ENCODE assay signal across 1 cellular context in the genomic region with DNA sequence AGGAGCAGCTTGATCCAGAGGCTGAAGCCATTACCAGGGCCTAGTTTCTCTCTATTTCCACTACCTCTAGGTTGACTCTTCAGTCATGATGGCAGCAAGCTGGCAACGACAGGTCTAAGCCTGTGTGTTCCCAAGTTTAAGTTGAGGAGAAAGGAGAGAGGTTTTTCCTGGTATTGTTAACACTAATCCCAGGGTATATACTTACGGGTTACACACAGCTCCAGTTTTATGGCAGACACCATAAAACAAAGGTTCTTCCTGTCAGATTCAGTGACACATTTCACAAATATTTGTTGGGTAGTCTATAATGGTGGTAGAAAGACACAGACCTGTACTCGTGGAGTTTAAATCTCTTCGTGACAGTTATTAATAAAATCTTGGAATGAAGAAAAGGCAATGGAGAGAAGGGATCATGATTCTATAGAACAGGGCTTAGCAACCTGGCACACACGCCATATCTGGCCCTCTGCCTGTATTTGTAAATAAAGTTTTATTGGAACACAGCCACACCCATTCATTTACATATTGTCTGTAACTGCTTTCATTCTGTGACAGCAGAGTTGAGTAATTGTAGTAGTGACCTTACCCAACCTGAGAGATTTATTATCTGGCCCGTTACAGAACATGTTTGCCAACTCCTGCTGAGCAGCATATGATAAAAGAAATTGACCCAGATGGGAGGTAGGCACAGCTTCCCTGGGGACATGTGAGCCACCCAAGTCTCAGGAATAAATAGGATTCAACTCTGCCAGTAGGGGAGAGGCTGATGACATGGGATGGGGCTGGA.
TF ChIP-seq lines count a peak whose summit lies in the region.

No MANE protein-coding gene starts in this region.

TF ChIP-seq in HEK293, 187 proteins besides CTCF, POLR2A, EP300 and RAD21 (continued from another document and continues in another):
- TF ChIP-seq, protein P1, sequence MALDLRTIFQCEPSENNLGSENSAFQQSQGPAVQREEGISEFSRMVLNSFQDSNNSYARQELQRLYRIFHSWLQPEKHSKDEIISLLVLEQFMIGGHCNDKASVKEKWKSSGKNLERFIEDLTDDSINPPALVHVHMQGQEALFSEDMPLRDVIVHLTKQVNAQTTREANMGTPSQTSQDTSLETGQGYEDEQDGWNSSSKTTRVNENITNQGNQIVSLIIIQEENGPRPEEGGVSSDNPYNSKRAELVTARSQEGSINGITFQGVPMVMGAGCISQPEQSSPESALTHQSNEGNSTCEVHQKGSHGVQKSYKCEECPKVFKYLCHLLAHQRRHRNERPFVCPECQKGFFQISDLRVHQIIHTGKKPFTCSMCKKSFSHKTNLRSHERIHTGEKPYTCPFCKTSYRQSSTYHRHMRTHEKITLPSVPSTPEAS (tag by site-specific recombination; IDR thresholded peaks at IDR 0.05), result no peak
- TF ChIP-seq ZNF558 (tag by site-specific recombination; IDR thresholded peaks at IDR 0.05) (no peak), ZNF629 (tag by site-specific recombination; IDR thresholded peaks at IDR 0.05) (no peak), SETDB1 (IDR thresholded peaks at IDR 0.05; ENCODE audit: insufficient read length, low read length) (no peak), MEIS1 (CRISPR knock-in tag; IDR thresholded peaks at IDR 0.05; ENCODE audit: borderline replicate concordance) (no peak), ZBTB17 (tag by site-specific recombination; IDR thresholded peaks at IDR 0.05) (no peak), ZNF169 (tag by site-specific recombination; IDR thresholded peaks at IDR 0.05) (no peak), ZNF146 (tag by site-specific recombination; IDR thresholded peaks at IDR 0.05) (no peak), ZNF394 (tag by site-specific recombination; IDR thresholded peaks at IDR 0.05; ENCODE audit: borderline replicate concordance) (no peak), GLI2 (tag by site-specific recombination; IDR thresholded peaks at IDR 0.05; ENCODE audit: borderline replicate concordance, low read depth) (no peak), ZNF473 (tag by site-specific recombination; IDR thresholded peaks at IDR 0.05) (no peak), SP7 (tag by site-specific recombination; IDR thresholded peaks at IDR 0.05) (no peak), ZNF157 (tag by site-specific recombination; IDR thresholded peaks at IDR 0.05) (no peak), ZNF777 (tag by site-specific recombination; IDR thresholded peaks at IDR 0.05; ENCODE audit: borderline replicate concordance) (no peak), ZBTB48 (tag by site-specific recombination; IDR thresholded peaks at IDR 0.05) (no peak), ZNF677 (tag by site-specific recombination; IDR thresholded peaks at IDR 0.05) (no peak), ZNF302 (tag by site-specific recombination; IDR thresholded peaks at IDR 0.05; ENCODE audit: low read depth) (no peak), ZNF423 (tag by site-specific recombination; IDR thresholded peaks at IDR 0.05) (peak; percentile 66), ZNF350 (tag by site-specific recombination; IDR thresholded peaks at IDR 0.05) (no peak), ZNF426 (tag by site-specific recombination; IDR thresholded peaks at IDR 0.05) (no peak), ZNF664 (tag by site-specific recombination; IDR thresholded peaks at IDR 0.05) (no peak), ZNF214 (tag by site-specific recombination; IDR thresholded peaks at IDR 0.05; ENCODE audit: borderline replicate concordance) (no peak), WT1 (tag by site-specific recombination; IDR thresholded peaks at IDR 0.05) (peak; percentile 46), ZNF776 (tag by site-specific recombination; IDR thresholded peaks at IDR 0.05; ENCODE audit: borderline replicate concordance) (no peak), ZNF707 (tag by site-specific recombination; IDR thresholded peaks at IDR 0.05) (no peak), ZNF140 (tag by site-specific recombination; IDR thresholded peaks at IDR 0.05) (no peak), ZSCAN30 (tag by site-specific recombination; IDR thresholded peaks at IDR 0.05) (no peak), KLF7 (tag by site-specific recombination; IDR thresholded peaks at IDR 0.05; ENCODE audit: borderline replicate concordance) (0 out of 2 replicates have a peak, but pooled peaks have one; percentile 38), BCL11B (tag by site-specific recombination; IDR thresholded peaks at IDR 0.05; ENCODE audit: low read depth) (no peak), KLF8 (tag by site-specific recombination; IDR thresholded peaks at IDR 0.05) (no peak)
- TF ChIP-seq, protein P2, sequence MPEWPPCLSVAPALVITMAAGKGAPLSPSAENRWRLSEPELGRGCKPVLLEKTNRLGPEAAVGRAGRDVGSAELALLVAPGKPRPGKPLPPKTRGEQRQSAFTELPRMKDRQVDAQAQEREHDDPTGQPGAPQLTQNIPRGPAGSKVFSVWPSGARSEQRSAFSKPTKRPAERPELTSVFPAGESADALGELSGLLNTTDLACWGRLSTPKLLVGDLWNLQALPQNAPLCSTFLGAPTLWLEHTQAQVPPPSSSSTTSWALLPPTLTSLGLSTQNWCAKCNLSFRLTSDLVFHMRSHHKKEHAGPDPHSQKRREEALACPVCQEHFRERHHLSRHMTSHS (tag by site-specific recombination; IDR thresholded peaks at IDR 0.05), result no peak
- TF ChIP-seq, protein P3, sequence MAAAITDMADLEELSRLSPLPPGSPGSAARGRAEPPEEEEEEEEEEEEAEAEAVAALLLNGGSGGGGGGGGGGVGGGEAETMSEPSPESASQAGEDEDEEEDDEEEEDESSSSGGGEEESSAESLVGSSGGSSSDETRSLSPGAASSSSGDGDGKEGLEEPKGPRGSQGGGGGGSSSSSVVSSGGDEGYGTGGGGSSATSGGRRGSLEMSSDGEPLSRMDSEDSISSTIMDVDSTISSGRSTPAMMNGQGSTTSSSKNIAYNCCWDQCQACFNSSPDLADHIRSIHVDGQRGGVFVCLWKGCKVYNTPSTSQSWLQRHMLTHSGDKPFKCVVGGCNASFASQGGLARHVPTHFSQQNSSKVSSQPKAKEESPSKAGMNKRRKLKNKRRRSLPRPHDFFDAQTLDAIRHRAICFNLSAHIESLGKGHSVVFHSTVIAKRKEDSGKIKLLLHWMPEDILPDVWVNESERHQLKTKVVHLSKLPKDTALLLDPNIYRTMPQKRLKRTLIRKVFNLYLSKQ (tag by site-specific recombination; IDR thresholded peaks at IDR 0.05; ENCODE audit: borderline replicate concordance), result no peak
- TF ChIP-seq, protein P4, sequence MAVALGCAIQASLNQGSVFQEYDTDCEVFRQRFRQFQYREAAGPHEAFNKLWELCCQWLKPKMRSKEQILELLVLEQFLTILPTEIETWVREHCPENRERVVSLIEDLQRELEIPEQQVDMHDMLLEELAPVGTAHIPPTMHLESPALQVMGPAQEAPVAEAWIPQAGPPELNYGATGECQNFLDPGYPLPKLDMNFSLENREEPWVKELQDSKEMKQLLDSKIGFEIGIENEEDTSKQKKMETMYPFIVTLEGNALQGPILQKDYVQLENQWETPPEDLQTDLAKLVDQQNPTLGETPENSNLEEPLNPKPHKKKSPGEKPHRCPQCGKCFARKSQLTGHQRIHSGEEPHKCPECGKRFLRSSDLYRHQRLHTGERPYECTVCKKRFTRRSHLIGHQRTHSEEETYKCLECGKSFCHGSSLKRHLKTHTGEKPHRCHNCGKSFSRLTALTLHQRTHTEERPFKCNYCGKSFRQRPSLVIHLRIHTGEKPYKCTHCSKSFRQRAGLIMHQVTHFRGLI (tag by site-specific recombination; IDR thresholded peaks at IDR 0.05), result no peak
- TF ChIP-seq, protein P5, sequence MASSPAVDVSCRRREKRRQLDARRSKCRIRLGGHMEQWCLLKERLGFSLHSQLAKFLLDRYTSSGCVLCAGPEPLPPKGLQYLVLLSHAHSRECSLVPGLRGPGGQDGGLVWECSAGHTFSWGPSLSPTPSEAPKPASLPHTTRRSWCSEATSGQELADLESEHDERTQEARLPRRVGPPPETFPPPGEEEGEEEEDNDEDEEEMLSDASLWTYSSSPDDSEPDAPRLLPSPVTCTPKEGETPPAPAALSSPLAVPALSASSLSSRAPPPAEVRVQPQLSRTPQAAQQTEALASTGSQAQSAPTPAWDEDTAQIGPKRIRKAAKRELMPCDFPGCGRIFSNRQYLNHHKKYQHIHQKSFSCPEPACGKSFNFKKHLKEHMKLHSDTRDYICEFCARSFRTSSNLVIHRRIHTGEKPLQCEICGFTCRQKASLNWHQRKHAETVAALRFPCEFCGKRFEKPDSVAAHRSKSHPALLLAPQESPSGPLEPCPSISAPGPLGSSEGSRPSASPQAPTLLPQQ (tag by site-specific recombination; IDR thresholded peaks at IDR 0.05), result no peak
- TF ChIP-seq, protein P6, sequence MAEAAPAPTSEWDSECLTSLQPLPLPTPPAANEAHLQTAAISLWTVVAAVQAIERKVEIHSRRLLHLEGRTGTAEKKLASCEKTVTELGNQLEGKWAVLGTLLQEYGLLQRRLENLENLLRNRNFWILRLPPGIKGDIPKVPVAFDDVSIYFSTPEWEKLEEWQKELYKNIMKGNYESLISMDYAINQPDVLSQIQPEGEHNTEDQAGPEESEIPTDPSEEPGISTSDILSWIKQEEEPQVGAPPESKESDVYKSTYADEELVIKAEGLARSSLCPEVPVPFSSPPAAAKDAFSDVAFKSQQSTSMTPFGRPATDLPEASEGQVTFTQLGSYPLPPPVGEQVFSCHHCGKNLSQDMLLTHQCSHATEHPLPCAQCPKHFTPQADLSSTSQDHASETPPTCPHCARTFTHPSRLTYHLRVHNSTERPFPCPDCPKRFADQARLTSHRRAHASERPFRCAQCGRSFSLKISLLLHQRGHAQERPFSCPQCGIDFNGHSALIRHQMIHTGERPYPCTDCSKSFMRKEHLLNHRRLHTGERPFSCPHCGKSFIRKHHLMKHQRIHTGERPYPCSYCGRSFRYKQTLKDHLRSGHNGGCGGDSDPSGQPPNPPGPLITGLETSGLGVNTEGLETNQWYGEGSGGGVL (tag by site-specific recombination; IDR thresholded peaks at IDR 0.05), result no peak
- TF ChIP-seq, protein P7, sequence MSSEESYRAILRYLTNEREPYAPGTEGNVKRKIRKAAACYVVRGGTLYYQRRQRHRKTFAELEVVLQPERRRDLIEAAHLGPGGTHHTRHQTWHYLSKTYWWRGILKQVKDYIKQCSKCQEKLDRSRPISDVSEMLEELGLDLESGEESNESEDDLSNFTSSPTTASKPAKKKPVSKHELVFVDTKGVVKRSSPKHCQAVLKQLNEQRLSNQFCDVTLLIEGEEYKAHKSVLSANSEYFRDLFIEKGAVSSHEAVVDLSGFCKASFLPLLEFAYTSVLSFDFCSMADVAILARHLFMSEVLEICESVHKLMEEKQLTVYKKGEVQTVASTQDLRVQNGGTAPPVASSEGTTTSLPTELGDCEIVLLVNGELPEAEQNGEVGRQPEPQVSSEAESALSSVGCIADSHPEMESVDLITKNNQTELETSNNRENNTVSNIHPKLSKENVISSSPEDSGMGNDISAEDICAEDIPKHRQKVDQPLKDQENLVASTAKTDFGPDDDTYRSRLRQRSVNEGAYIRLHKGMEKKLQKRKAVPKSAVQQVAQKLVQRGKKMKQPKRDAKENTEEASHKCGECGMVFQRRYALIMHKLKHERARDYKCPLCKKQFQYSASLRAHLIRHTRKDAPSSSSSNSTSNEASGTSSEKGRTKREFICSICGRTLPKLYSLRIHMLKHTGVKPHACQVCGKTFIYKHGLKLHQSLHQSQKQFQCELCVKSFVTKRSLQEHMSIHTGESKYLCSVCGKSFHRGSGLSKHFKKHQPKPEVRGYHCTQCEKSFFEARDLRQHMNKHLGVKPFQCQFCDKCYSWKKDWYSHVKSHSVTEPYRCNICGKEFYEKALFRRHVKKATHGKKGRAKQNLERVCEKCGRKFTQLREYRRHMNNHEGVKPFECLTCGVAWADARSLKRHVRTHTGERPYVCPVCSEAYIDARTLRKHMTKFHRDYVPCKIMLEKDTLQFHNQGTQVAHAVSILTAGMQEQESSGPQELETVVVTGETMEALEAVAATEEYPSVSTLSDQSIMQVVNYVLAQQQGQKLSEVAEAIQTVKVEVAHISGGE (tag by site-specific recombination; conservative IDR thresholded peaks at IDR 0.05; ENCODE audit: low read depth), result no peak
- TF ChIP-seq, protein P8, sequence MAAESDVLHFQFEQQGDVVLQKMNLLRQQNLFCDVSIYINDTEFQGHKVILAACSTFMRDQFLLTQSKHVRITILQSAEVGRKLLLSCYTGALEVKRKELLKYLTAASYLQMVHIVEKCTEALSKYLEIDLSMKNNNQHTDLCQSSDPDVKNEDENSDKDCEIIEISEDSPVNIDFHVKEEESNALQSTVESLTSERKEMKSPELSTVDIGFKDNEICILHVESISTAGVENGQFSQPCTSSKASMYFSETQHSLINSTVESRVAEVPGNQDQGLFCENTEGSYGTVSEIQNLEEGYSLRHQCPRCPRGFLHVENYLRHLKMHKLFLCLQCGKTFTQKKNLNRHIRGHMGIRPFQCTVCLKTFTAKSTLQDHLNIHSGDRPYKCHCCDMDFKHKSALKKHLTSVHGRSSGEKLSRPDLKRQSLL (tag by site-specific recombination; IDR thresholded peaks at IDR 0.05), result no peak
- TF ChIP-seq, protein P9, sequence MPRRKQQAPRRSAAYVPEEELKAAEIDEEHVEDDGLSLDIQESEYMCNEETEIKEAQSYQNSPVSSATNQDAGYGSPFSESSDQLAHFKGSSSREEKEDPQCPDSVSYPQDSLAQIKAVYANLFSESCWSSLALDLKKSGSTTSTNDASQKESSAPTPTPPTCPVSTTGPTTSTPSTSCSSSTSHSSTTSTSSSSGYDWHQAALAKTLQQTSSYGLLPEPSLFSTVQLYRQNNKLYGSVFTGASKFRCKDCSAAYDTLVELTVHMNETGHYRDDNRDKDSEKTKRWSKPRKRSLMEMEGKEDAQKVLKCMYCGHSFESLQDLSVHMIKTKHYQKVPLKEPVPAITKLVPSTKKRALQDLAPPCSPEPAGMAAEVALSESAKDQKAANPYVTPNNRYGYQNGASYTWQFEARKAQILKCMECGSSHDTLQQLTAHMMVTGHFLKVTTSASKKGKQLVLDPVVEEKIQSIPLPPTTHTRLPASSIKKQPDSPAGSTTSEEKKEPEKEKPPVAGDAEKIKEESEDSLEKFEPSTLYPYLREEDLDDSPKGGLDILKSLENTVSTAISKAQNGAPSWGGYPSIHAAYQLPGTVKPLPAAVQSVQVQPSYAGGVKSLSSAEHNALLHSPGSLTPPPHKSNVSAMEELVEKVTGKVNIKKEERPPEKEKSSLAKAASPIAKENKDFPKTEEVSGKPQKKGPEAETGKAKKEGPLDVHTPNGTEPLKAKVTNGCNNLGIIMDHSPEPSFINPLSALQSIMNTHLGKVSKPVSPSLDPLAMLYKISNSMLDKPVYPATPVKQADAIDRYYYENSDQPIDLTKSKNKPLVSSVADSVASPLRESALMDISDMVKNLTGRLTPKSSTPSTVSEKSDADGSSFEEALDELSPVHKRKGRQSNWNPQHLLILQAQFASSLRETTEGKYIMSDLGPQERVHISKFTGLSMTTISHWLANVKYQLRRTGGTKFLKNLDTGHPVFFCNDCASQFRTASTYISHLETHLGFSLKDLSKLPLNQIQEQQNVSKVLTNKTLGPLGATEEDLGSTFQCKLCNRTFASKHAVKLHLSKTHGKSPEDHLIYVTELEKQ (tag by site-specific recombination; IDR thresholded peaks at IDR 0.05; ENCODE audit: borderline replicate concordance), result no peak
- TF ChIP-seq, protein P10, sequence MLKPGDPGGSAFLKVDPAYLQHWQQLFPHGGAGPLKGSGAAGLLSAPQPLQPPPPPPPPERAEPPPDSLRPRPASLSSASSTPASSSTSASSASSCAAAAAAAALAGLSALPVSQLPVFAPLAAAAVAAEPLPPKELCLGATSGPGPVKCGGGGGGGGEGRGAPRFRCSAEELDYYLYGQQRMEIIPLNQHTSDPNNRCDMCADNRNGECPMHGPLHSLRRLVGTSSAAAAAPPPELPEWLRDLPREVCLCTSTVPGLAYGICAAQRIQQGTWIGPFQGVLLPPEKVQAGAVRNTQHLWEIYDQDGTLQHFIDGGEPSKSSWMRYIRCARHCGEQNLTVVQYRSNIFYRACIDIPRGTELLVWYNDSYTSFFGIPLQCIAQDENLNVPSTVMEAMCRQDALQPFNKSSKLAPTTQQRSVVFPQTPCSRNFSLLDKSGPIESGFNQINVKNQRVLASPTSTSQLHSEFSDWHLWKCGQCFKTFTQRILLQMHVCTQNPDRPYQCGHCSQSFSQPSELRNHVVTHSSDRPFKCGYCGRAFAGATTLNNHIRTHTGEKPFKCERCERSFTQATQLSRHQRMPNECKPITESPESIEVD (tag by site-specific recombination; IDR thresholded peaks at IDR 0.05), result peak; percentile 70
